1 cellular context compared by ENCODE assay signal in genomic region chr17:43406676-43407645, GRCh38.
TF ChIP-seq lines count a peak whose summit lies in the region.

No MANE protein-coding gene starts in this region.

TF ChIP-seq in HepG2, 621 proteins besides CTCF, POLR2A, EP300 and RAD21 (continued from another document):
- TF ChIP-seq, protein P1, sequence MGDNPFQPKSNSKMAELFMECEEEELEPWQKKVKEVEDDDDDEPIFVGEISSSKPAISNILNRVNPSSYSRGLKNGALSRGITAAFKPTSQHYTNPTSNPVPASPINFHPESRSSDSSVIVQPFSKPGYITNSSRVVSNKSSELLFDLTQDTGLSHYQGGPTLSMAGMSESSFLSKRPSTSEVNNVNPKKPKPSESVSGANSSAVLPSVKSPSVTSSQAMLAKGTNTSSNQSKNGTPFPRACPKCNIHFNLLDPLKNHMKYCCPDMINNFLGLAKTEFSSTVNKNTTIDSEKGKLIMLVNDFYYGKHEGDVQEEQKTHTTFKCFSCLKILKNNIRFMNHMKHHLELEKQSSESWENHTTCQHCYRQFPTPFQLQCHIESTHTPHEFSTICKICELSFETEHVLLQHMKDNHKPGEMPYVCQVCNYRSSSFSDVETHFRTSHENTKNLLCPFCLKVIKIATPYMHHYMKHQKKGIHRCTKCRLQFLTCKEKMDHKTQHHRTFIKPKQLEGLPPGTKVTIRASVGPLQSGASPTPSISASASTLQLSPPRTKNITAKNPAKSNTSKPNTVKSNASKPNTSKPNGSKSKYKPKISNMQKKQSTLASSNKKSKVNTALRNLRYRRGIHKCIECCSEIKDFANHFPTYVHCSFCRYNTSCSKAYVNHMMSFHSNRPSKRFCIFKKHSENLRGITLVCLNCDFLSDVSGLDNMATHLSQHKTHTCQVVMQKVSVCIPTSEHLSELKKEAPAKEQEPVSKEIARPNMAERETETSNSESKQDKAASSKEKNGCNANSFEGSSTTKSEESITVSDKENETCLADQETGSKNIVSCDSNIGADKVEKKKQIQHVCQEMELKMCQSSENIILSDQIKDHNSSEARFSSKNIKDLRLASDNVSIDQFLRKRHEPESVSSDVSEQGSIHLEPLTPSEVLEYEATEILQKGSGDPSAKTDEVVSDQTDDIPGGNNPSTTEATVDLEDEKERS (CRISPR knock-in tag; IDR thresholded peaks at IDR 0.05), result no peak
- TF ChIP-seq NFE2 (CRISPR knock-in tag; IDR thresholded peaks at IDR 0.05) (peak; percentile 41; the same call in 1 of the 2 replicates), ZNF570 (CRISPR knock-in tag; IDR thresholded peaks at IDR 0.05; ENCODE audit: borderline replicate concordance) (no peak), KDM5B (CRISPR knock-in tag; IDR thresholded peaks at IDR 0.05; ENCODE audit: borderline replicate concordance) (no peak), JUND (CRISPR knock-in tag; IDR thresholded peaks at IDR 0.05) (no peak), ZSCAN22 (CRISPR knock-in tag; IDR thresholded peaks at IDR 0.05) (peak; percentile 81; the same call in 1 of the 2 replicates), ARNT (IDR thresholded peaks at IDR 0.05) (no peak), ZNF510 (CRISPR knock-in tag; IDR thresholded peaks at IDR 0.05; ENCODE audit: low read depth) (no peak), ZNF564 (CRISPR knock-in tag; IDR thresholded peaks at IDR 0.05) (no peak), MYC (CRISPR knock-in tag; IDR thresholded peaks at IDR 0.05; ENCODE audit: borderline replicate concordance) (no peak), ZNF124 (CRISPR knock-in tag; IDR thresholded peaks at IDR 0.05) (no peak), ZNF263 (CRISPR knock-in tag; IDR thresholded peaks at IDR 0.05) (no peak), FIP1L1 (IDR thresholded peaks at IDR 0.05; ENCODE audit: borderline replicate concordance, insufficient read depth, low read depth, low read length) (no peak), DR1 (CRISPR knock-in tag; IDR thresholded peaks at IDR 0.05) (no peak), KLF16 (CRISPR knock-in tag; IDR thresholded peaks at IDR 0.05) (no peak), CEBPB (IDR thresholded peaks at IDR 0.05; ENCODE audit: borderline replicate concordance, low read depth, low read length) (no peak), ZNF326 (CRISPR knock-in tag; IDR thresholded peaks at IDR 0.05; ENCODE audit: borderline replicate concordance) (no peak)
- TF ChIP-seq, protein P2, sequence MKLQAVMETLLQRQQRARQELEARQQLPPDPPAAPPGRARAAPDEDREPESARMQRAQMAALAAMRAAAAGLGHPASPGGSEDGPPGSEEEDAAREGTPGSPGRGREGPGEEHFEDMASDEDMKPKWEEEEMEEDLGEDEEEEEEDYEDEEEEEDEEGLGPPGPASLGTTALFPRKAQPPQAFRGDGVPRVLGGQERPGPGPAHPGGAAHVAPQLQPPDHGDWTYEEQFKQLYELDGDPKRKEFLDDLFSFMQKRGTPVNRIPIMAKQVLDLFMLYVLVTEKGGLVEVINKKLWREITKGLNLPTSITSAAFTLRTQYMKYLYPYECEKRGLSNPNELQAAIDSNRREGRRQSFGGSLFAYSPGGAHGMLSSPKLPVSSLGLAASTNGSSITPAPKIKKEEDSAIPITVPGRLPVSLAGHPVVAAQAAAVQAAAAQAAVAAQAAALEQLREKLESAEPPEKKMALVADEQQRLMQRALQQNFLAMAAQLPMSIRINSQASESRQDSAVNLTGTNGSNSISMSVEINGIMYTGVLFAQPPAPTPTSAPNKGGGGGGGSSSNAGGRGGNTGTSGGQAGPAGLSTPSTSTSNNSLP (IDR thresholded peaks at IDR 0.05; ENCODE audit: low read depth, low read length), result no peak
- TF ChIP-seq, protein P3, sequence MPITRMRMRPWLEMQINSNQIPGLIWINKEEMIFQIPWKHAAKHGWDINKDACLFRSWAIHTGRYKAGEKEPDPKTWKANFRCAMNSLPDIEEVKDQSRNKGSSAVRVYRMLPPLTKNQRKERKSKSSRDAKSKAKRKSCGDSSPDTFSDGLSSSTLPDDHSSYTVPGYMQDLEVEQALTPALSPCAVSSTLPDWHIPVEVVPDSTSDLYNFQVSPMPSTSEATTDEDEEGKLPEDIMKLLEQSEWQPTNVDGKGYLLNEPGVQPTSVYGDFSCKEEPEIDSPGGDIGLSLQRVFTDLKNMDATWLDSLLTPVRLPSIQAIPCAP (CRISPR knock-in tag; IDR thresholded peaks at IDR 0.05; ENCODE audit: low read depth), result no peak
